8 cellular contexts compared by ENCODE assay signal in the genomic region with DNA sequence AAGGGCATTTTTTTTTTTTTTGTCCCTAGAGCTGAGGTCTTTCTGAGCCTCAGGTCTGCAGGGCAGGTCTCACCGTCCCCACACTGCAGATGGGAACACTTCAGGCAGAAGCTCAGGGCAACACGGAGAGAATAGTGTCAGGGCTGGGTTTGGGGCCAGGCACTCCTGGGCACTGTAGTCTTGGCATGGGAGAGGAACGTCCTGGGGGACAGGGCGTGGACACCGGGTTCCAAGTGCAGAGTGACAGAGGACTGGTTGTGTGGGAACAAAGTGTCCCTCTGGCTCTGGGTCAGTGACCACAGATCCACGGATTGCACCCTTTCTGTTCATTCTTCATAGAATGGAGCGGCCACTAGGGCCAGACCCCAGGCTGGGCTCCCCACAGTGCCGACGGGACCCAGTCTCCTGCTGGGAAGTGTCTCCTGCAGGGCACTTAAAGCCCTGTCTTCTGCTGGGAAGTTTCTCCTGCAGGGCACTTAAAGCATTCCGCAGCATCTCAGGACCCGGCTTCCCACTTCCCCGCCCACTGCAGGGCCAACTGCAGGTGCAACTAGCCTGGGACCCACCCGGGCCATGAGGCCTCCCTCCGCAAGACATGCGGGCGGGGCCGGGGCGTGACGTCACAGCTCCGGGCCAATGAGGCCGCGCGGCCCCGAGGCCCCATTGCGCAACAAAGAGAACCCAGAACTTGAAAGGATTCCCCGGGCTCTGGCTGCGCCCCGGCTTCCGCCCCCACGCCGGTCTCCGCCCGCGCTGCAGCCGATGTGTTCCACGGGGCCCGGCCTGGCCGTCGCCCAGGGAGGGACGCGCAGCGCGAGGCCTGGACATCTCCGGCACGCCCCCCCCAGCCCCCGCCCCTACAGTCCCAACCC. TPM values are rescaled to one million over a fixed set of nuclear protein-coding genes. Genes with fewer than 3 reads are reported as not detected.
A peak's percentile ranks its signal among the peaks of the same experiment; 100 is the strongest.
DNase-seq lines count a peak whose midpoint lies in the region; ATAC-seq and TF ChIP-seq lines count a peak whose summit lies in the region.

No MANE protein-coding gene starts in this region.

- H3K9ac ChIP-seq in colonic mucosa (ENCODE audit: low read depth in 2 of 2, low read length in 2 of 2) (peak overlapping the region in 1 of 2 donors; percentile 28), liver (ENCODE audit: low read depth in 1 of 2, low read length in 2 of 2) (no peak overlapping the region)

- no peaks in the 10 kb centered on the region for H3K27me3 ChIP-seq in colonic mucosa
- H3K27me3 ChIP-seq in liver (ENCODE audit: control insufficient read depth in 4 of 4, insufficient read depth in 4 of 4, low read length in 3 of 4): no peaks in the 10 kb centered on the region

- H3K27ac ChIP-seq in colonic mucosa (no peak overlapping the region), liver (ENCODE audit: low read depth in 1 of 2, low read length in 2 of 2) (peak overlapping the region in 1 of 2 donors; percentile 14)

- 4% methylated on average over 46 of the region's 46 CpGs for WGBS in liver

- H3K4me1 ChIP-seq in colonic mucosa (peaks cover 7% of the 10 kb centered on the region), liver (ENCODE audit: control insufficient read depth in 4 of 4, insufficient read depth in 4 of 4, low read length in 3 of 4) (peaks cover 11 to 27% (median 20%) of the 10 kb centered on the region in 4 donors)

- ATAC-seq in GM21619 (IDR thresholded peaks at IDR 0.05; ENCODE audit: unreplicated experiment) (peak; percentile 66), HG03097 (IDR thresholded peaks at IDR 0.05; ENCODE audit: low FRiP score, unreplicated experiment) (no peak)

- H3K36me3 ChIP-seq in colonic mucosa: no peaks in the 10 kb centered on the region
- no peaks in the 10 kb centered on the region for H3K36me3 ChIP-seq in liver (ENCODE audit: control insufficient read depth in 4 of 4, insufficient read depth in 3 of 4, low read depth in 1 of 4, low read length in 3 of 4)

- intact Hi-C loops in colonic mucosa (cut with DNase I): no loop called here

- H3K9me3 ChIP-seq in colonic mucosa (no peaks in the 10 kb centered on the region), liver (ENCODE audit: control insufficient read depth in 4 of 4, low read length in 3 of 4) (no peaks in the 10 kb centered on the region)

- TF ChIP-seq RAD21 in liver (IDR thresholded peaks at IDR 0.05): no peak

- TF ChIP-seq CTCF in colonic mucosa (IDR thresholded peaks at IDR 0.05) (no peak), liver (IDR thresholded peaks at IDR 0.05; ENCODE audit: low read depth, low read length, missing input control) (no peak)

- H3K4me3 ChIP-seq in colonic mucosa: peak overlapping the region; percentile 54
- peak overlapping the region in 2 of 3 donors; percentile 42 to 67 for H3K4me3 ChIP-seq in liver (ENCODE audit: low read depth in 1 of 3, low read length in 3 of 3)

- DNase-seq in C1 segment of cervical spinal cord (lab: John Stamatoyannopoulos, UW): peak in 8 of 14 donors; percentile 3 to 45 (median 15)
- peak; percentile 83 for DNase-seq in NCI-H2196 (lab: John Stamatoyannopoulos, UW; ENCODE audit: unreplicated experiment)
- peak; percentile 76 to 79 for DNase-seq in activated CD4-positive, alpha-beta T cell treated with anti-CD3 and anti-CD28 coated beads for 4 hours
- peak; percentile 89 for DNase-seq in colonic mucosa
- peak; percentile 19 to 58 (median 49) for DNase-seq in stimulated activated CD4-positive, alpha-beta T cell treated with anti-CD3 and anti-CD28 coated beads, TNF-alpha, amount 100 ng/mL, for 1 hour (ENCODE audit: low read depth in 3 of 3, low spot score in 1 of 3)

TF ChIP-seq in liver, 16 proteins besides CTCF, POLR2A, EP300 and RAD21:
- TF ChIP-seq HNF4A (conservative IDR thresholded peaks at IDR 0.05) (peak; percentile 85 to 97), NR2F2 (IDR thresholded peaks at IDR 0.05) (no peak), FOXA1 (IDR thresholded peaks at IDR 0.05) (no peak), EGR1 (IDR thresholded peaks at IDR 0.05; ENCODE audit: low read depth in 2 of 2) (no peak), FOXA2 (IDR thresholded peaks at IDR 0.05) (no peak), SP1 (IDR thresholded peaks at IDR 0.05) (peak; percentile 97), YY1 (IDR thresholded peaks at IDR 0.05) (no peak), GABPA (IDR thresholded peaks at IDR 0.05 in 1 of 2, conservative IDR thresholded peaks at IDR 0.05 in 1 of 2) (no peak), HNF4G (IDR thresholded peaks at IDR 0.05) (peak; percentile 65), JUND (IDR thresholded peaks at IDR 0.05) (no peak), RXRA (IDR thresholded peaks at IDR 0.05) (peak; percentile 83 to 98), TAF1 (conservative IDR thresholded peaks at IDR 0.05) (no peak)
- TF ChIP-seq, protein P1, sequence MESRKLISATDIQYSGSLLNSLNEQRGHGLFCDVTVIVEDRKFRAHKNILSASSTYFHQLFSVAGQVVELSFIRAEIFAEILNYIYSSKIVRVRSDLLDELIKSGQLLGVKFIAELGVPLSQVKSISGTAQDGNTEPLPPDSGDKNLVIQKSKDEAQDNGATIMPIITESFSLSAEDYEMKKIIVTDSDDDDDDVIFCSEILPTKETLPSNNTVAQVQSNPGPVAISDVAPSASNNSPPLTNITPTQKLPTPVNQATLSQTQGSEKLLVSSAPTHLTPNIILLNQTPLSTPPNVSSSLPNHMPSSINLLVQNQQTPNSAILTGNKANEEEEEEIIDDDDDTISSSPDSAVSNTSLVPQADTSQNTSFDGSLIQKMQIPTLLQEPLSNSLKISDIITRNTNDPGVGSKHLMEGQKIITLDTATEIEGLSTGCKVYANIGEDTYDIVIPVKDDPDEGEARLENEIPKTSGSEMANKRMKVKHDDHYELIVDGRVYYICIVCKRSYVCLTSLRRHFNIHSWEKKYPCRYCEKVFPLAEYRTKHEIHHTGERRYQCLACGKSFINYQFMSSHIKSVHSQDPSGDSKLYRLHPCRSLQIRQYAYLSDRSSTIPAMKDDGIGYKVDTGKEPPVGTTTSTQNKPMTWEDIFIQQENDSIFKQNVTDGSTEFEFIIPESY (IDR thresholded peaks at IDR 0.05): no peak
- TF ChIP-seq, protein P2, sequence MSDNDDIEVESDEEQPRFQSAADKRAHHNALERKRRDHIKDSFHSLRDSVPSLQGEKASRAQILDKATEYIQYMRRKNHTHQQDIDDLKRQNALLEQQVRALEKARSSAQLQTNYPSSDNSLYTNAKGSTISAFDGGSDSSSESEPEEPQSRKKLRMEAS (IDR thresholded peaks at IDR 0.05): no peak
- TF ChIP-seq, protein P3, sequence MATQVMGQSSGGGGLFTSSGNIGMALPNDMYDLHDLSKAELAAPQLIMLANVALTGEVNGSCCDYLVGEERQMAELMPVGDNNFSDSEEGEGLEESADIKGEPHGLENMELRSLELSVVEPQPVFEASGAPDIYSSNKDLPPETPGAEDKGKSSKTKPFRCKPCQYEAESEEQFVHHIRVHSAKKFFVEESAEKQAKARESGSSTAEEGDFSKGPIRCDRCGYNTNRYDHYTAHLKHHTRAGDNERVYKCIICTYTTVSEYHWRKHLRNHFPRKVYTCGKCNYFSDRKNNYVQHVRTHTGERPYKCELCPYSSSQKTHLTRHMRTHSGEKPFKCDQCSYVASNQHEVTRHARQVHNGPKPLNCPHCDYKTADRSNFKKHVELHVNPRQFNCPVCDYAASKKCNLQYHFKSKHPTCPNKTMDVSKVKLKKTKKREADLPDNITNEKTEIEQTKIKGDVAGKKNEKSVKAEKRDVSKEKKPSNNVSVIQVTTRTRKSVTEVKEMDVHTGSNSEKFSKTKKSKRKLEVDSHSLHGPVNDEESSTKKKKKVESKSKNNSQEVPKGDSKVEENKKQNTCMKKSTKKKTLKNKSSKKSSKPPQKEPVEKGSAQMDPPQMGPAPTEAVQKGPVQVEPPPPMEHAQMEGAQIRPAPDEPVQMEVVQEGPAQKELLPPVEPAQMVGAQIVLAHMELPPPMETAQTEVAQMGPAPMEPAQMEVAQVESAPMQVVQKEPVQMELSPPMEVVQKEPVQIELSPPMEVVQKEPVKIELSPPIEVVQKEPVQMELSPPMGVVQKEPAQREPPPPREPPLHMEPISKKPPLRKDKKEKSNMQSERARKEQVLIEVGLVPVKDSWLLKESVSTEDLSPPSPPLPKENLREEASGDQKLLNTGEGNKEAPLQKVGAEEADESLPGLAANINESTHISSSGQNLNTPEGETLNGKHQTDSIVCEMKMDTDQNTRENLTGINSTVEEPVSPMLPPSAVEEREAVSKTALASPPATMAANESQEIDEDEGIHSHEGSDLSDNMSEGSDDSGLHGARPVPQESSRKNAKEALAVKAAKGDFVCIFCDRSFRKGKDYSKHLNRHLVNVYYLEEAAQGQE (IDR thresholded peaks at IDR 0.05): no peak
- TF ChIP-seq, protein P4, sequence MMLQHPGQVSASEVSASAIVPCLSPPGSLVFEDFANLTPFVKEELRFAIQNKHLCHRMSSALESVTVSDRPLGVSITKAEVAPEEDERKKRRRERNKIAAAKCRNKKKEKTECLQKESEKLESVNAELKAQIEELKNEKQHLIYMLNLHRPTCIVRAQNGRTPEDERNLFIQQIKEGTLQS (IDR thresholded peaks at IDR 0.05): no peak

RNA-seq across cellular contexts. Expression of a gene that starts 1.2 kb away (rescaled TPM):
- total RNA-seq in colonic mucosa: 10 to 100 TPM; 19.6 to 21.0 TPM
- 1 to 10 TPM in 1 of 2 donors, under 1 TPM in 1; 0.37 to 5.9 TPM for total RNA-seq in liver
- 1 to 10 TPM; 2.2 to 3.3 TPM for polyA plus RNA-seq in liver

RNA-seq across cellular contexts. Expression of a gene that starts 15.7 kb away (rescaled TPM):
- total RNA-seq in colonic mucosa: not detected
- not detected for total RNA-seq in liver
- polyA plus RNA-seq in liver: not detected

RNA-seq across cellular contexts. Expression of a gene that starts 24.0 kb away (rescaled TPM):
- total RNA-seq in colonic mucosa: 10 to 100 TPM; 56.6 to 72.5 TPM
- 10 to 100 TPM; 26.8 to 38.2 TPM for total RNA-seq in liver
- 10 to 100 TPM in 1 of 2 donors, 1 to 10 TPM in 1; 7.1 to 16.8 TPM for polyA plus RNA-seq in liver

RNA-seq across cellular contexts. Expression of a gene that starts 53.8 kb away (rescaled TPM):
- total RNA-seq in colonic mucosa (10 to 100 TPM; 18.4 to 19.4 TPM), liver (10 to 100 TPM in 1 of 2 donors, 1 to 10 TPM in 1; 7.6 to 13.7 TPM)
- polyA plus RNA-seq in liver: 1 to 10 TPM; 3.3 to 4.0 TPM

Comparison
In these comparisons a context has a peak if more than half of its experiments do, and no peak if none do; other contexts are left out.
1. DNase-seq: peak in every context shown above with its lines; median percentile 89 in colonic mucosa; 83 in NCI-H2196; 78 in activated CD4-positive, alpha-beta T cell treated with anti-CD3 and anti-CD28 coated beads for 4 hours; 49 in stimulated activated CD4-positive, alpha-beta T cell treated with anti-CD3 and anti-CD28 coated beads, TNF-alpha, amount 100 ng/mL, for 1 hour; 15 in C1 segment of cervical spinal cord.